12 cellular contexts compared by ENCODE assay signal in genomic region chr15:90367578-90367977, GRCh38. TPM values are rescaled to one million over a fixed set of nuclear protein-coding genes. Genes with fewer than 3 reads are reported as not detected.
A peak's percentile ranks its signal among the peaks of the same experiment; 100 is the strongest.
DNase-seq lines count a peak whose midpoint lies in the region; ATAC-seq and TF ChIP-seq lines count a peak whose summit lies in the region.
"Had no signal": no experiment of that assay in that cellular context is flagged by ENCODE, and none has a peak within 500 bp of the region (broad histone marks: within the 10 kb centered on the region; RNA-seq: fewer than 3 reads in every experiment).

No MANE protein-coding gene starts in this region.

- peak overlapping the region; percentile 39 for H3K27ac Mint-ChIP-seq in chondrocyte (ENCODE audit: unreplicated experiment)

- no peak overlapping the region for H4K91ac ChIP-seq in IMR-90 (ENCODE audit: insufficient read depth, low read depth, low read length)

- no peak overlapping the region for H2BK20ac ChIP-seq in IMR-90 (ENCODE audit: low read depth, low read length)

- no peak overlapping the region for H3K4me3 ChIP-seq in IMR-90 (ENCODE audit: insufficient read depth, low read depth, low read length)
- no peak overlapping the region for H3K4me3 ChIP-seq in lower lobe of right lung
- no peak overlapping the region for H3K4me3 ChIP-seq in suprapubic skin

- no peaks in the 10 kb centered on the region for H3K27me3 Mint-ChIP-seq in chondrocyte (ENCODE audit: low read depth)

- peak; percentile 67 for ATAC-seq in IMR-90 (ENCODE audit: low read depth)
- peak; percentile 62 to 78 for ATAC-seq in lower lobe of right lung
- no peak for ATAC-seq in GM21529 (IDR thresholded peaks at IDR 0.05; ENCODE audit: unreplicated experiment)

- no peaks in the 10 kb centered on the region; the same call in none of the 2 replicates for H3K9me1 ChIP-seq in IMR-90 (ENCODE audit: insufficient read depth, low read length)

- no peak overlapping the region for H3K27ac ChIP-seq in IMR-90 (ENCODE audit: insufficient read depth, low read length)
- H3K27ac ChIP-seq in lower lobe of right lung = peak overlapping the region; percentile 63
- peak overlapping the region; percentile 68 for H3K27ac ChIP-seq in suprapubic skin

- H3K14ac ChIP-seq in IMR-90 (replicated peaks; ENCODE audit: low read depth, low read length) = no peak overlapping the region; the same call in 1 of the 2 replicates

- TF ChIP-seq EP300 in suprapubic skin (IDR thresholded peaks at IDR 0.05) = no peak

- no peak overlapping the region for H3K4me3 Mint-ChIP-seq in chondrocyte (ENCODE audit: unreplicated experiment)

- CTCF ChIA-PET in IMR-90 (lab: Yijun Ruan, JAX) = interaction anchor here (0.9 kb wide), 1 partner anchor 48 kb away, joined by 3 read pairs; no protein-coding TSS in a partner anchor

- H3K9ac ChIP-seq in IMR-90 (ENCODE audit: low read depth, low read length) = no peak overlapping the region

- TF ChIP-seq RAD21 in IMR-90 (IDR thresholded peaks at IDR 0.05; ENCODE audit: low read length) = no peak

- H3K23ac ChIP-seq in IMR-90 (ENCODE audit: low read depth, low read length) = no peak overlapping the region

- H3K4me2 ChIP-seq in IMR-90 (ENCODE audit: low read depth, low read length) = no peak overlapping the region; the same call in 1 of the 2 replicates

- no peak overlapping the region for H2BK120ac ChIP-seq in IMR-90 (ENCODE audit: low read depth, low read length)

- no peak for TF ChIP-seq POLR2A in IMR-90 (IDR thresholded peaks at IDR 0.05; ENCODE audit: low read depth, low read length)
- no peak for TF ChIP-seq POLR2A in suprapubic skin (IDR thresholded peaks at IDR 0.05)

- H4K20me1 ChIP-seq in IMR-90 (ENCODE audit: insufficient read depth, low read length) = no peaks in the 10 kb centered on the region

- no peak overlapping the region for H2AK5ac ChIP-seq in IMR-90 (ENCODE audit: low read depth, low read length)

- 0 out of 4 replicates have a peak, but pooled peaks cover 0 to 6% of the 10 kb centered on the region in 2 experiments for H3K79me1 ChIP-seq in IMR-90 (ENCODE audit: low read depth in 1 of 2, low read length in 2 of 2)

- no peak overlapping the region for H3K4ac ChIP-seq in IMR-90 (ENCODE audit: low read depth, low read length)

- peak; percentile 54 for DNase-seq in IMR-90
- DNase-seq in chondrocyte (ENCODE audit: low spot score) = no peak
- DNase-seq in lower lobe of right lung = no peak
- DNase-seq in suprapubic skin (ENCODE audit: low spot score in 2 of 2) = no peak
- no peak for DNase-seq in stimulated activated CD8-positive, alpha-beta memory T cell treated with anti-CD3 and anti-CD28 coated beads, Interleukin-4, amount 100 ng/mL, for 48 hours
- no peak for DNase-seq in epidermal melanocyte (ENCODE audit: insufficient read length, low spot score)
- DNase-seq: activated effector memory CD4-positive, alpha-beta T cell treated with Interleukin-2 at 50 U/mL for 16 hours; dermis blood vessel endothelial cell; hypothalamus; NCI-H510A; SIG-M5 had no signal

- no TSS peak for BruUV-seq in IMR-90 (replicated peaks; lab: Mats Ljungman, UMichigan)

- TF ChIP-seq CTCF in IMR-90 (conservative IDR thresholded peaks at IDR 0.05; ENCODE audit: low read depth, low read length) = no peak
- TF ChIP-seq CTCF in chondrocyte (IDR thresholded peaks at IDR 0.05) = no peak
- TF ChIP-seq CTCF in lower lobe of right lung (IDR thresholded peaks at IDR 0.05) = no peak
- no peak for TF ChIP-seq CTCF in suprapubic skin (IDR thresholded peaks at IDR 0.05)

- H3K9me3 ChIP-seq in IMR-90 (ENCODE audit: control insufficient read depth, insufficient read depth, low read length) = no peaks in the 10 kb centered on the region
- no peaks in the 10 kb centered on the region for H3K9me3 ChIP-seq in lower lobe of right lung
- H3K9me3 ChIP-seq in suprapubic skin = no peaks in the 10 kb centered on the region

- H2BK15ac ChIP-seq in IMR-90 (ENCODE audit: low read depth, low read length) = no peak overlapping the region; the same call in 2 of the 3 replicates

- intact Hi-C loops in IMR-90 (cut with micrococcal nuclease) (no loop called here), lower lobe of right lung (cut with DNase I) (no loop called here)

- WGBS in IMR-90 (ENCODE audit: extremely low coverage in 2 of 2, insufficient read length in 1 of 2), 2 experiments = 40% methylated on average over 1 of the region's 3 CpGs; no CpG with 5 or more reads in 1 of the 2 experiments
- 23% methylated on average over 3 of the region's 3 CpGs for WGBS in suprapubic skin

- H2AK9ac ChIP-seq in IMR-90 (replicated peaks; ENCODE audit: low read depth, low read length, poor library complexity) = no peak overlapping the region

- in situ Hi-C loops in IMR-90 (cut with MboI; ENCODE audit: low sequenced_read_pairs) = no loop called here

- H3K56ac ChIP-seq in IMR-90 (ENCODE audit: extremely low read depth, insufficient read depth, low read length) = no peak overlapping the region

- dilution Hi-C loops in IMR-90 (cut with HindIII; ENCODE audit: low sequenced_read_pairs, unreplicated experiment) = no loop called here

- H3K18ac ChIP-seq in IMR-90 (ENCODE audit: low read depth, low read length) = no peak overlapping the region

- H3K4me1 ChIP-seq in IMR-90 (ENCODE audit: control insufficient read depth, insufficient read depth, low read length) = peaks cover 14% of the 10 kb centered on the region
- peaks cover 21% of the 10 kb centered on the region for H3K4me1 ChIP-seq in lower lobe of right lung
- H3K4me1 ChIP-seq in suprapubic skin = peaks cover 23% of the 10 kb centered on the region

- no peak overlapping the region for H2AFZ ChIP-seq in IMR-90 (replicated peaks; ENCODE audit: low read length, poor library complexity)

- no peaks in the 10 kb centered on the region for H3K36me3 Mint-ChIP-seq in chondrocyte (ENCODE audit: low read depth)

- H3K27me3 ChIP-seq in IMR-90 (ENCODE audit: control insufficient read depth, insufficient read depth, low read length) = no peaks in the 10 kb centered on the region
- no peaks in the 10 kb centered on the region for H3K27me3 ChIP-seq in lower lobe of right lung (ENCODE audit: low read depth)
- no peaks in the 10 kb centered on the region for H3K27me3 ChIP-seq in suprapubic skin

- no peak overlapping the region for H2BK5ac ChIP-seq in IMR-90 (ENCODE audit: low read depth, low read length, poor library complexity, severe bottlenecking)

- H4K8ac ChIP-seq in IMR-90 (ENCODE audit: low read depth in 2 of 2, low read length in 2 of 2) = no peak overlapping the region

- no peaks in the 10 kb centered on the region for H3K9me3 Mint-ChIP-seq in chondrocyte (ENCODE audit: low read depth)

- no peak overlapping the region for H4K5ac ChIP-seq in IMR-90 (ENCODE audit: low read depth, low read length)

- POLR2A ChIA-PET in IMR-90 (lab: Charles Lee; ENCODE audit: unreplicated experiment) = interaction anchor here (1.2 kb wide), 1 partner anchor 20 kb away, joined by 4 read pairs; the partner anchor contains the start of gene IQGAP1

- H3K36me3 ChIP-seq in IMR-90 (ENCODE audit: control insufficient read depth, insufficient read depth, low read length) (no peaks in the 10 kb centered on the region), lower lobe of right lung (no peaks in the 10 kb centered on the region), suprapubic skin (no peaks in the 10 kb centered on the region)

- H3K4me1 Mint-ChIP-seq in chondrocyte (ENCODE audit: low read depth) = peaks cover 26% of the 10 kb centered on the region

TF ChIP-seq in IMR-90, 13 proteins besides CTCF, POLR2A, EP300 and RAD21:
- TF ChIP-seq USF2 (IDR thresholded peaks at IDR 0.05; ENCODE audit: low read depth, low read length) = 0 out of 2 replicates have a peak, but pooled peaks have one; percentile 19
- TF ChIP-seq RCOR1 (IDR thresholded peaks at IDR 0.05; ENCODE audit: insufficient replicate concordance, low read length) = no peak
- TF ChIP-seq FOS (IDR thresholded peaks at IDR 0.05; ENCODE audit: low read depth, low read length) = no peak

RNA-seq across cellular contexts. Expression of gene ZNF774, which starts 15.5 kb away (rescaled TPM):
- total RNA-seq in IMR-90 (2012; rRNA removed) (1.1 TPM in 2 replicates), chondrocyte (3.2 to 4.8 TPM (median 3.3 TPM) in 3 replicates), lower lobe of right lung (5.5 TPM), suprapubic skin (1 to 10 TPM; 1.4 to 7.2 (median 3.2) TPM)
- 0.90 and 0.91 TPM in 2 replicates for polyA plus RNA-seq in IMR-90 (2012; rRNA removed)
- 0.42 and 0.88 TPM in 2 replicates for polyA plus RNA-seq in IMR-90 (2012; cell fraction: cytosol; rRNA removed)
- polyA plus RNA-seq in IMR-90 (2012; cell fraction: nucleus; rRNA removed; ENCODE audit: low replicate concordance) = 0.40 and 1.8 TPM in 2 replicates

RNA-seq across cellular contexts. Expression of gene IQGAP1, which starts 20.5 kb away (rescaled TPM):
- total RNA-seq in IMR-90 (2012; rRNA removed) (207 and 246 TPM in 2 replicates), chondrocyte (206 to 214 TPM (median 209 TPM) in 3 replicates), lower lobe of right lung (265 TPM), suprapubic skin (100 to 1,000 TPM; 206 to 448 (median 215) TPM)
- 87.5 and 93.4 TPM in 2 replicates for polyA plus RNA-seq in IMR-90 (2012; rRNA removed)
- 9.1 and 14.9 TPM in 2 replicates for polyA plus RNA-seq in IMR-90 (2012; cell fraction: cytosol; rRNA removed)
- 41.3 and 240 TPM in 2 replicates for polyA plus RNA-seq in IMR-90 (2012; cell fraction: nucleus; rRNA removed; ENCODE audit: low replicate concordance)
